In the genomic region with DNA sequence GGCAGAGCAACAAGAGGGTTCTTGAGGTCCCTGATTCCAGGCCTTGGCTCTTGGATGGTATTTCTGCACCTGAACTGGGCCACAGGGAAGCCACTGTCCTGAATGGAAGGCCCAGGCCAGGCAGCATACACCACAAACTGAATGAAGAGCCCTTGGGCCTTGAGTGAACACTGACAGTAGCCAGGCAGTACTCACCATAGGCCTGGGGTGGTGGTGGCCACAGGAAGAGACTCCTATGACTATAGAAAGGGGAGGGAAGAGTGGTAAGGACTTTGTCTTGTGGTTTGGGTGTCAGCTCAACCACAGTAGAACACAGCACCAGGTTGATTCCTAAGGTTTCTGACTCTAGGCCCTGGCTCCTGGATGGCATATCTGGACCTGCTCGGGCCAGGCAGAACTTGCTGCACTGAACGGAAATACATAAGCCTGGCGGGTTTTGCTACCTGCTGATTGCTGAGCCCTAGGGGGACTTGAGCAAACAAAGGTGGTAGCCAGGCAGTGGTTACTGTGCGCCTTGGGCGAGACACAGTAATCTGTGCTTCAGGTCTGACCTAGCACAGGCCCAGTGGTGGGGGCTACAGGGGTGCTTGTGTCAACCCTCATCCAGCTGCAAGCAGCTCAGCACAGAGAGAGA, we compare ENCODE assay signal across 7 cellular contexts.
"Had no signal": no experiment of that assay in that cellular context is flagged by ENCODE, and none has a peak within 500 bp of the region (broad histone marks: within the 10 kb centered on the region; RNA-seq: fewer than 3 reads in every experiment).

No MANE protein-coding gene starts in this region.

- H3K4me3 Mint-ChIP-seq: activated naive CD4-positive, alpha-beta T cell treated with anti-CD3 and anti-CD28 coated beads, Interleukin-2, amount 50 U/mL, for 24 hours had no signal

- H3K27ac Mint-ChIP-seq: activated naive CD4-positive, alpha-beta T cell treated with anti-CD3 and anti-CD28 coated beads, Interleukin-2, amount 50 U/mL, for 24 hours had no signal

- H3K27me3 ChIP-seq: brain microvascular endothelial cell had no signal

- DNase-seq: brain microvascular endothelial cell; dermis blood vessel endothelial cell; glutamatergic neuron; stimulated activated naive CD4-positive, alpha-beta T cell had no signal

- H3K4me3 ChIP-seq: smooth muscle cell had no signal

- H3K27me3 Mint-ChIP-seq: activated naive CD4-positive, alpha-beta T cell treated with anti-CD3 and anti-CD28 coated beads, Interleukin-2, amount 50 U/mL, for 24 hours had no signal

- H3K36me3 ChIP-seq: brain microvascular endothelial cell had no signal

- H3K4me2 ChIP-seq: smooth muscle cell had no signal

- H3K27ac ChIP-seq: brain microvascular endothelial cell had no signal

- ATAC-seq: activated CD4-positive, CD25-positive, alpha-beta regulatory T cell treated with anti-CD3 and anti-CD28 coated beads, Interleukin-2, amount 50 U/mL, for 24 hours had no signal
